Comparison of ENCODE assay signal across 16 cellular contexts in the genomic region with DNA sequence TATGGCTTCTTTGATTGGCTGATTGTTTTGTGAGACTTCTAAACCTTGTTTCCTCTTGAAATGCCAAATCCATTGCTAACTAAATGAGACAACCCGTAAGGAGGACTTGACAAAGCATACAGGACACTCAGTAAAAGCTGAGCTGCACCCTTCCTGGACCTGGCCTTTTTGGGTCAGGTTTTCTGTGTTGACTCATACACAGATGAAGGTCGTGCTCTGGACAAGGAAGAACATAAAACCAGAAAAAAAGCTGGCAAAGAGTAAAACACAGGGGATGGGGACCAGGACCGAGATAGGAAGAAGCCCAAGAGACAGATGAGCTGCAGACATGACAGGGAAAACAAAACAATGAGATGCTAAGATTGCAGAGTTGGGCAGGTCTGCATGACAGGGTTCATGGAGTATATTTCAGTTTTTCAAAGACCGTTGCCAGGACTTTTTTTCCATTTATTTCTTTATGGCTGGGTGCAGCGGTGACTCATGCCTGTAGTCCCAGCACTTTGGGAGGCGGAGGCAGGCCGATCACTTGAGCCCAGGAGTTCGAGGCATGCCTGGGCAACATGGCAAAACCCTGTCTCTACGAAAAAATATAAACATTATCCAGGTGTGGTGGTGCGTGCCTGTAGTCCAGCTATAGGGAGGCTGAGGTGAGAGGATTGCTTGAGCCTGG. TPM values are rescaled to one million over a fixed set of nuclear protein-coding genes. Genes with fewer than 3 reads are reported as not detected.
DNase-seq lines count a peak whose midpoint lies in the region; ATAC-seq and TF ChIP-seq lines count a peak whose summit lies in the region.
"Had no signal": no experiment of that assay in that cellular context is flagged by ENCODE, and none has a peak within 500 bp of the region (broad histone marks: within the 10 kb centered on the region; RNA-seq: fewer than 3 reads in every experiment).

No MANE protein-coding gene starts in this region.

- ATAC-seq in HCT116 = peak; percentile 46

- H3K4me2 ChIP-seq in HCT116 (ENCODE audit: low read length) = peak overlapping the region; percentile 72
- H3K4me2 ChIP-seq: BLaER1 had no signal

- no peak for TF ChIP-seq POLR2A in HCT116 (IDR thresholded peaks at IDR 0.05; ENCODE audit: borderline replicate concordance, extremely low read depth, insufficient read depth, insufficient read length)
- no peak for TF ChIP-seq POLR2A in adrenal gland (IDR thresholded peaks at IDR 0.05)
- no peak for TF ChIP-seq POLR2A in sigmoid colon (IDR thresholded peaks at IDR 0.05)
- TF ChIP-seq POLR2A in ovary (IDR thresholded peaks at IDR 0.05) = no peak

- H3K4me3 ChIP-seq in HCT116 (replicated peaks in 1 of 2; ENCODE audit: low read depth in 1 of 2, low read length in 2 of 2) (peak overlapping the region in 1 of 2 experiments; percentile 34; a peak in 3 of 4 replicates), adrenal gland (no peak overlapping the region), fibroblast of the aortic adventitia (ENCODE audit: low read depth, low read length) (no peak overlapping the region), sigmoid colon (no peak overlapping the region), ovary (no peak overlapping the region)
- H3K4me3 ChIP-seq: BLaER1, lung had no signal

- peak overlapping the region; percentile 53 for H3K27ac ChIP-seq in HCT116 (ENCODE audit: low read depth, low read length)
- H3K27ac ChIP-seq in adrenal gland = peak overlapping the region in 2 of 5 donors; percentile 25 to 67
- H3K27ac ChIP-seq in sigmoid colon = peak overlapping the region in 3 of 4 donors; percentile 43 to 70 (median 67)
- no peak overlapping the region for H3K27ac ChIP-seq in ovary
- H3K27ac ChIP-seq: BLaER1, VCaP had no signal

- TF ChIP-seq CTCF in HCT116 (IDR thresholded peaks at IDR 0.05 in 2 of 3, conservative IDR thresholded peaks at IDR 0.05 in 1 of 3; ENCODE audit: borderline replicate concordance in 1 of 3, insufficient read depth in 1 of 3, low read depth in 2 of 3, low read length in 2 of 3) = no peak
- TF ChIP-seq CTCF in adrenal gland (IDR thresholded peaks at IDR 0.05) = no peak
- TF ChIP-seq CTCF in fibroblast of the aortic adventitia (IDR thresholded peaks at IDR 0.05; ENCODE audit: insufficient read depth, low read length) = no peak
- TF ChIP-seq CTCF in sigmoid colon (IDR thresholded peaks at IDR 0.05) = no peak
- no peak for TF ChIP-seq CTCF in ovary (IDR thresholded peaks at IDR 0.05)

- no peaks in the 10 kb centered on the region for H3K79me2 ChIP-seq in HCT116 (ENCODE audit: insufficient read depth, low read length)

- no peaks in the 10 kb centered on the region for H3K9me3 ChIP-seq in HCT116 (ENCODE audit: control insufficient read depth in 1 of 2, insufficient read depth in 1 of 2, low read depth in 1 of 2, low read length in 2 of 2)
- H3K9me3 ChIP-seq in adrenal gland (replicated peaks in 1 of 3) = no peaks in the 10 kb centered on the region
- no peaks in the 10 kb centered on the region for H3K9me3 ChIP-seq in sigmoid colon
- no peaks in the 10 kb centered on the region for H3K9me3 ChIP-seq in ovary

- H4K20me1 ChIP-seq in HCT116 (ENCODE audit: insufficient read depth) = no peaks in the 10 kb centered on the region
- H4K20me1 ChIP-seq: BLaER1 had no signal

- peak overlapping the region; percentile 77 for H2AFZ ChIP-seq in HCT116 (ENCODE audit: low read depth, low read length, poor library complexity, severe bottlenecking)

- H3K9ac ChIP-seq in HCT116 (ENCODE audit: low read length) = no peak overlapping the region
- H3K9ac ChIP-seq: BLaER1 had no signal

- H3K27me3 ChIP-seq in HCT116 (ENCODE audit: insufficient read depth, low read length) (no peaks in the 10 kb centered on the region), adrenal gland (no peaks in the 10 kb centered on the region), sigmoid colon (no peaks in the 10 kb centered on the region), ovary (no peaks in the 10 kb centered on the region)
- H3K27me3 ChIP-seq: BLaER1 had no signal

- intact Hi-C loops in HCT116 (cut with micrococcal nuclease) = no loop called here
- intact Hi-C loops in adrenal gland (cut with DNase I) = no loop called here
- intact Hi-C loops in sigmoid colon (cut with DNase I) = loop anchor here (10.0 kb wide), 1 partner anchor 52 kb away; no protein-coding TSS in a partner anchor
- intact Hi-C loops in ovary (cut with DNase I) = no loop called here

- H3K36me3 ChIP-seq in HCT116 (ENCODE audit: control insufficient read depth in 1 of 2, insufficient read depth in 2 of 2, low read length in 2 of 2) = no peaks in the 10 kb centered on the region
- H3K36me3 ChIP-seq in adrenal gland (replicated peaks in 1 of 2) = no peaks in the 10 kb centered on the region
- no peaks in the 10 kb centered on the region for H3K36me3 ChIP-seq in sigmoid colon
- H3K36me3 ChIP-seq in ovary = no peaks in the 10 kb centered on the region

- RAD21 ChIA-PET in HCT116 (lab: Charles Lee; ENCODE audit: low non-redundant PET in 1 of 2, low total read pairs in 2 of 2, uncharacterized antibody in 2 of 2, unreplicated experiment in 2 of 2) = no interaction called here

- no peaks in the 10 kb centered on the region for H3K9me2 ChIP-seq in HCT116 (ENCODE audit: insufficient read depth)

- BruUV-seq in HCT116 (replicated peaks; lab: Mats Ljungman, UMichigan) = no TSS peak

- TF ChIP-seq RAD21 in HCT116 (IDR thresholded peaks at IDR 0.05; ENCODE audit: low read depth) = no peak

- TF ChIP-seq EP300 in sigmoid colon (IDR thresholded peaks at IDR 0.05) = no peak
- no peak for TF ChIP-seq EP300 in ovary (IDR thresholded peaks at IDR 0.05)

- H3K4me1 ChIP-seq in HCT116 (ENCODE audit: control insufficient read depth in 1 of 2, insufficient read depth in 2 of 2, low read length in 2 of 2) (peaks cover 46 to 62% of the 10 kb centered on the region in 2 experiments), adrenal gland (replicated peaks in 1 of 2) (peaks cover 7 to 13% of the 10 kb centered on the region in 2 donors), sigmoid colon (peaks cover 0 to 43% (median 28%) of the 10 kb centered on the region in 4 donors), ovary (ENCODE audit: insufficient read depth) (no peaks in the 10 kb centered on the region)

- POLR2A ChIA-PET in HCT116 (lab: Charles Lee) = interaction anchor here (1.0 to 2.0 kb wide), 2 partner anchors 22 to 41 kb away, joined by 3 to 5 read pairs; partner anchors contain the start of gene INO80C

- CTCF ChIA-PET in HCT116 (lab: Charles Lee) = no interaction called here

- WGBS in adrenal gland, 4 donors = 45 to 56% (median 48%) methylated on average over 10 of the region's 10 CpGs
- WGBS in sigmoid colon, 2 donors = 22 to 64% methylated on average over 10 of the region's 10 CpGs
- 71 to 85% (median 80%) methylated on average over 10 of the region's 10 CpGs for WGBS in ovary, 3 donors

- DNase-seq in HCT116 (ENCODE audit: low read depth, low spot score) (peak; percentile 26), adrenal gland (peak; percentile 31 to 73 (median 52)), fibroblast of the aortic adventitia (ENCODE audit: low read depth) (peak; percentile 37), sigmoid colon (no peak), AG08396 (ENCODE audit: low spot score) (no peak), UCSD-AML1 (lab: John Stamatoyannopoulos, UW; ENCODE audit: unreplicated experiment) (no peak), ovary (no peak)
- DNase-seq in activated T-cell treated with anti-CD3 and anti-CD28 coated beads, Interleukin-2, amount 50 U/mL, for 1 hour = no peak
- DNase-seq: activated naive CD8-positive, alpha-beta T cell treated with anti-CD3 and anti-CD28 coated beads, Interleukin-2, amount 10 ng/mL, durations not matched to agents 7 days and 5 days; H7; NCI-H1694 treated with DMSO at 0.1 percent for 48 hours; stimulated activated CD4-positive, alpha-beta T cell treated with anti-CD3 and anti-CD28 coated beads, Interleukin-4, amount 100 ng/mL, for 24 hours; stimulated activated naive CD4-positive, alpha-beta T cell treated with Interleukin-2 at 50 U/mL for 16 hours had no signal

TF ChIP-seq in HCT116, 20 proteins besides CTCF, POLR2A, EP300 and RAD21 (continues in another document):
- TF ChIP-seq ZNF274 (IDR thresholded peaks at IDR 0.05; ENCODE audit: low read depth, low read length) = no peak
- TF ChIP-seq CEBPB (IDR thresholded peaks at IDR 0.05; ENCODE audit: low read depth) = 0 out of 2 replicates have a peak, but pooled peaks have one; percentile 12
- TF ChIP-seq CBX3 (IDR thresholded peaks at IDR 0.05; ENCODE audit: low read depth) = 0 out of 2 replicates have a peak, but pooled peaks have one; percentile 23
- TF ChIP-seq FOSL1 (IDR thresholded peaks at IDR 0.05; ENCODE audit: low read depth) = 0 out of 2 replicates have a peak, but pooled peaks have one; percentile 7
- no peak for TF ChIP-seq SRF (IDR thresholded peaks at IDR 0.05; ENCODE audit: low read depth)
- TF ChIP-seq SP1 (IDR thresholded peaks at IDR 0.05; ENCODE audit: low read depth) = peak; percentile 20
- no peak for TF ChIP-seq ZBTB33 (IDR thresholded peaks at IDR 0.05; ENCODE audit: extremely low read depth, insufficient replicate concordance, low read length)
- no peak for TF ChIP-seq EGR1 (IDR thresholded peaks at IDR 0.05; ENCODE audit: low read depth)
- TF ChIP-seq, protein P1, sequence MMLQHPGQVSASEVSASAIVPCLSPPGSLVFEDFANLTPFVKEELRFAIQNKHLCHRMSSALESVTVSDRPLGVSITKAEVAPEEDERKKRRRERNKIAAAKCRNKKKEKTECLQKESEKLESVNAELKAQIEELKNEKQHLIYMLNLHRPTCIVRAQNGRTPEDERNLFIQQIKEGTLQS (IDR thresholded peaks at IDR 0.05) = no peak

RNA-seq across cellular contexts. Expression of gene INO80C, which starts 41.4 kb away (rescaled TPM):
- total RNA-seq in HCT116 (2021; ENCODE audit: unreplicated experiment) (30.7 TPM), adrenal gland (10 to 100 TPM in 4 of 8 donors, 1 to 10 TPM in 4; 3.6 to 29.6 (median 14.5) TPM), fibroblast of the aortic adventitia (ENCODE audit: low replicate concordance) (2.9 and 4.8 TPM in 2 replicates), sigmoid colon (10 to 100 TPM in 1 of 4 donors, 1 to 10 TPM in 3; 3.7 to 25.5 (median 5.2) TPM), ovary (10 to 100 TPM in 2 of 7 donors, 1 to 10 TPM in 5; 1.8 to 12.7 (median 8.1) TPM)
- polyA plus RNA-seq in HCT116 (2012) = 19.5 and 25.0 TPM in 2 replicates
- polyA plus RNA-seq in adrenal gland (10 to 100 TPM; 19.2 to 25.6 (median 25.3) TPM), sigmoid colon (10 to 100 TPM; 34.8 to 44.9 (median 36.3) TPM), ovary (10 to 100 TPM; 13.7 to 13.9 TPM)

Comparison
In these comparisons a context has a peak if more than half of its experiments do, and no peak if none do; other contexts are left out.
1. DNase-seq: peak in HCT116 (single experiment), adrenal gland (7 of 7) and fibroblast of the aortic adventitia (single experiment); none in sigmoid colon (single experiment), activated T-cell treated with anti-CD3 and anti-CD28 coated beads, Interleukin-2, amount 50 U/mL, for 1 hour (single experiment), AG08396 (single experiment), UCSD-AML1 (single experiment) and ovary (0 of 5).
2. H3K27ac ChIP-seq: peak in HCT116 (single experiment) and sigmoid colon (3 of 4); none in ovary (0 of 2).